In genomic region chr3:134768116-134768515, GRCh38 we compare ENCODE assay signal across 28 cellular contexts.
"Had no signal": no experiment of that assay in that cellular context is flagged by ENCODE, and none has a peak within 500 bp of the region (broad histone marks: within the 10 kb centered on the region; RNA-seq: fewer than 3 reads in every experiment).

No MANE protein-coding gene starts in this region.

- H3K4me3 ChIP-seq: dorsolateral prefrontal cortex, esophagus squamous epithelium had no signal

- H3K27me3 Mint-ChIP-seq: activated B cell treated with CpG ODN at 0.5 μM for 24 hours; activated CD8-positive, alpha-beta T cell treated with anti-CD3 and anti-CD28 coated beads for 36 hours; activated T-cell treated with anti-CD3 and anti-CD28 coated beads, Interleukin-2, amount 50 U/mL, for 24 hours; dendritic cell treated with granulocyte-macrophage colony-stimulating factor and Interleukin-4, amounts not matched to agents 40 ng/mL and 50 ng/mL, for 4 days had no signal

- H3K4me3 Mint-ChIP-seq: activated B cell treated with CpG ODN at 0.5 μM for 24 hours; activated CD8-positive, alpha-beta T cell treated with anti-CD3 and anti-CD28 coated beads for 36 hours; activated naive CD4-positive, alpha-beta T cell treated with anti-CD3 and anti-CD28 coated beads, Interleukin-2, amount 10 ng/mL, durations not matched to agents 7 days and 5 days; activated T-cell treated with anti-CD3 and anti-CD28 coated beads, Interleukin-2, amount 50 U/mL, for 24 hours; activated T-cell treated with anti-CD3 and anti-CD28 coated beads, Interleukin-2, amount 50 U/mL, for 72 hours; dendritic cell treated with granulocyte-macrophage colony-stimulating factor and Interleukin-4, amounts not matched to agents 40 ng/mL and 50 ng/mL, for 4 days; endodermal cell had no signal

- H3K27ac Mint-ChIP-seq: activated B cell treated with CpG ODN at 0.5 μM for 24 hours; activated CD8-positive, alpha-beta T cell treated with anti-CD3 and anti-CD28 coated beads for 36 hours; activated naive CD4-positive, alpha-beta T cell treated with anti-CD3 and anti-CD28 coated beads, Interleukin-2, amount 10 ng/mL, durations not matched to agents 7 days and 5 days; activated naive CD4-positive, alpha-beta T cell treated with anti-CD3 and anti-CD28 coated beads, Interleukin-2, amount 50 U/mL, for 72 hours; activated T-cell treated with anti-CD3 and anti-CD28 coated beads, Interleukin-2, amount 50 U/mL, for 24 hours; activated T-cell treated with anti-CD3 and anti-CD28 coated beads, Interleukin-2, amount 50 U/mL, for 72 hours; dendritic cell treated with granulocyte-macrophage colony-stimulating factor and Interleukin-4, amounts not matched to agents 40 ng/mL and 50 ng/mL, for 4 days; endodermal cell had no signal

- H3K36me3 Mint-ChIP-seq: activated naive CD4-positive, alpha-beta T cell treated with anti-CD3 and anti-CD28 coated beads, Interleukin-2, amount 10 ng/mL, durations not matched to agents 7 days and 5 days; activated naive CD4-positive, alpha-beta T cell treated with anti-CD3 and anti-CD28 coated beads, Interleukin-2, amount 50 U/mL, for 72 hours had no signal

- H3K4me1 Mint-ChIP-seq: activated B cell treated with CpG ODN at 0.5 μM for 24 hours; activated naive CD4-positive, alpha-beta T cell treated with anti-CD3 and anti-CD28 coated beads, Interleukin-2, amount 10 ng/mL, durations not matched to agents 7 days and 5 days; endodermal cell had no signal

- H3K9me3 ChIP-seq: esophagus squamous epithelium had no signal

- H3K27ac ChIP-seq: brain microvascular endothelial cell, dorsolateral prefrontal cortex, esophagus squamous epithelium, WERI-Rb-1 had no signal

- H3K4me1 ChIP-seq: esophagus squamous epithelium had no signal

- DNase-seq: activated B cell treated with CpG ODN at 0.5 μM for 24 hours; activated CD4-positive, alpha-beta T cell treated with anti-CD3 and anti-CD28 coated beads for 48 hours; activated CD4-positive, alpha-beta T cell treated with anti-CD3 and anti-CD28 coated beads, Interleukin-2, amount 50 U/mL, for 1 hour; activated CD4-positive, alpha-beta T cell treated with anti-CD3 and anti-CD28 coated beads, Interleukin-2, amount 50 U/mL, for 48 hours; activated CD8-positive, alpha-beta memory T cell treated with anti-CD3 and anti-CD28 coated beads for 24 hours; activated CD8-positive, alpha-beta memory T cell treated with anti-CD3 and anti-CD28 coated beads, Interleukin-2, amount 50 U/mL, for 48 hours; activated CD8-positive, alpha-beta T cell treated with anti-CD3 and anti-CD28 coated beads for 36 hours; activated gamma-delta T cell; activated naive CD4-positive, alpha-beta T cell; activated naive CD4-positive, alpha-beta T cell treated with anti-CD3 and anti-CD28 coated beads, Interleukin-2, amount 10 ng/mL, durations not matched to agents 7 days and 5 days; activated T-cell treated with anti-CD3 and anti-CD28 coated beads for 4 hours; activated T-cell treated with anti-CD3 and anti-CD28 coated beads, Interleukin-2, amount 50 U/mL, for 24 hours; activated T-cell treated with anti-CD3 and anti-CD28 coated beads, Interleukin-2, amount 50 U/mL, for 72 hours; amniotic stem cell; anterior cingulate cortex; brain microvascular endothelial cell; caudate nucleus; dorsolateral prefrontal cortex; effector memory CD4-positive, alpha-beta T cell; erythroblast; esophagus squamous epithelium; head of caudate nucleus; T-helper 2 cell; WERI-Rb-1 had no signal

- ATAC-seq: activated CD4-positive, CD25-positive, alpha-beta regulatory T cell treated with anti-CD3 and anti-CD28 coated beads, Interleukin-2, amount 50 U/mL, for 24 hours; activated CD8-positive, alpha-beta T cell treated with anti-CD3 and anti-CD28 coated beads for 36 hours; activated naive CD4-positive, alpha-beta T cell treated with anti-CD3 and anti-CD28 coated beads, Interleukin-2, amount 50 U/mL, for 72 hours; activated T-cell treated with anti-CD3 and anti-CD28 coated beads, Interleukin-2, amount 50 U/mL, for 72 hours had no signal

- H3K9me3 Mint-ChIP-seq: activated CD8-positive, alpha-beta T cell treated with anti-CD3 and anti-CD28 coated beads for 36 hours; activated naive CD4-positive, alpha-beta T cell treated with anti-CD3 and anti-CD28 coated beads, Interleukin-2, amount 10 ng/mL, durations not matched to agents 7 days and 5 days; activated naive CD4-positive, alpha-beta T cell treated with anti-CD3 and anti-CD28 coated beads, Interleukin-2, amount 50 U/mL, for 72 hours; activated T-cell treated with anti-CD3 and anti-CD28 coated beads, Interleukin-2, amount 50 U/mL, for 24 hours; activated T-cell treated with anti-CD3 and anti-CD28 coated beads, Interleukin-2, amount 50 U/mL, for 72 hours; dendritic cell treated with granulocyte-macrophage colony-stimulating factor and Interleukin-4, amounts not matched to agents 40 ng/mL and 50 ng/mL, for 4 days; endodermal cell had no signal

- H3K36me3 ChIP-seq: brain microvascular endothelial cell, esophagus squamous epithelium, WERI-Rb-1 had no signal

- H3K27me3 ChIP-seq: brain microvascular endothelial cell, dorsolateral prefrontal cortex, esophagus squamous epithelium had no signal
